ENCODE assay signal across 8 cellular contexts in the genomic region with DNA sequence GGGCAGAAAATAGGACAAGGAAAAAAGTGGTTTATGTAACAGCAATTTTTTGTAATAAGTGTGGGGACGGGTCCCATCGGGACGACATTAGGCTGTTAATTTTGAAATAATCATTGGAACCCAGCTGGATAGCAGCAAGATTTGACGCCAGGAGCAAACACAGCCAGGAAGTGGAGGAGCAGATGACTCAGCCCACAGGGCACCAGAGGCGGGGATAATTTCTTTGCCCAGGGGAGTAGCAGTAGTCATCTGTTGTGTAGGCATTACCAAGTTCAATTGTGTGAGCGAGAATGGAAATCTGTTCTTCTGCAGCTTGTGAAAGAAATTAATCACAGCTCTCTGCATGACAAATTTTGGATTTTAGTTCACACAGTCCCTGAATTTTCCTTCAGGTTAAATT. TPM values are rescaled to one million over a fixed set of nuclear protein-coding genes. Genes with fewer than 3 reads are reported as not detected.
DNase-seq lines count a peak whose midpoint lies in the region; ATAC-seq, FAIRE-seq and TF ChIP-seq lines count a peak whose summit lies in the region.

No MANE protein-coding gene starts in this region.

- H3K4me3 ChIP-seq in A549 (no peak overlapping the region), endothelial cell of umbilical vein (replicated peaks in 1 of 3; ENCODE audit: insufficient read depth in 1 of 3, low read depth in 1 of 3, low read length in 3 of 3) (no peak overlapping the region), mesodermal cell (ENCODE audit: extremely low read depth, insufficient read depth, low read length, poor library complexity, severe bottlenecking) (no peak overlapping the region), aorta (ENCODE audit: low read length in 2 of 2) (no peak overlapping the region), H7 (ENCODE audit: insufficient read depth, low read depth, low read length) (no peak overlapping the region)

- dilution Hi-C loops in endothelial cell of umbilical vein (cut with MboI; ENCODE audit: extremely low pct_ligation_motif_present, low sequenced_read_pairs), result no loop called here

- TF ChIP-seq POLR2A in A549 (IDR thresholded peaks at IDR 0.05; ENCODE audit: low read length), result no peak
- TF ChIP-seq POLR2A in endothelial cell of umbilical vein (IDR thresholded peaks at IDR 0.05; ENCODE audit: low read depth, low read length), result peak; percentile 20

- FAIRE-seq in A549 (lab: Jason Lieb, UNC) (peak; percentile 98), endothelial cell of umbilical vein (lab: Jason Lieb, UNC) (peak; percentile 99)

- no peaks in the 10 kb centered on the region for H3K36me3 ChIP-seq in endothelial cell of umbilical vein (ENCODE audit: control insufficient read depth in 2 of 2, extremely low read depth in 1 of 2, insufficient read depth in 2 of 2, low read length in 2 of 2)
- H3K36me3 ChIP-seq in mesodermal cell (ENCODE audit: control insufficient read depth, insufficient read depth, low read length), result no peaks in the 10 kb centered on the region
- H3K36me3 ChIP-seq in aorta (ENCODE audit: control insufficient read depth in 1 of 2, insufficient read depth in 2 of 2, low read length in 1 of 2), result no peaks in the 10 kb centered on the region
- no peaks in the 10 kb centered on the region for H3K36me3 ChIP-seq in H7 (replicated peaks; ENCODE audit: control insufficient read depth, insufficient read depth, low read length)

- CTCF ChIA-PET in A549 (lab: Yijun Ruan, JAX), result no interaction called here
- CTCF ChIA-PET in endothelial cell of umbilical vein (lab: Charles Lee), result interaction anchor here (0.9 to 1.6 kb wide), 9 partner anchors 13 to 53 kb away, joined by 3 to 16 read pairs (median 4); no protein-coding TSS in a partner anchor

- DNase-seq in A549 (ENCODE audit: low read depth in 1 of 2, low spot score in 1 of 2) (peak; percentile 86 to 95), H4 (ENCODE audit: low spot score) (peak; percentile 75), OCI-M1 (lab: John Stamatoyannopoulos, UW) (peak; percentile 12), endothelial cell of umbilical vein (ENCODE audit: low read depth, low spot score) (peak; percentile 94), aorta (peak; percentile 85 to 88), H7 (no peak)

- H3K4me1 ChIP-seq in A549 (peaks cover 39% of the 10 kb centered on the region), endothelial cell of umbilical vein (ENCODE audit: control insufficient read depth, extremely low read depth, insufficient read depth, low read length) (peaks cover 20% of the 10 kb centered on the region), mesodermal cell (ENCODE audit: control insufficient read depth, insufficient read depth, low read length, poor library complexity, severe bottlenecking) (peaks cover 20% of the 10 kb centered on the region), aorta (ENCODE audit: control insufficient read depth in 1 of 2, insufficient read depth in 2 of 2, low read length in 2 of 2) (no peaks in the 10 kb centered on the region)

- peaks cover 2% of the 10 kb centered on the region for H3K9me1 ChIP-seq in endothelial cell of umbilical vein (replicated peaks; ENCODE audit: control insufficient read depth, extremely low read depth, insufficient read depth, low read length)

- H3K27me3 ChIP-seq in endothelial cell of umbilical vein (ENCODE audit: control insufficient read depth in 2 of 2, insufficient read depth in 2 of 2, low read length in 2 of 2), result no peaks in the 10 kb centered on the region
- H3K27me3 ChIP-seq in aorta (ENCODE audit: control insufficient read depth in 1 of 2, insufficient read depth in 2 of 2, low read length in 1 of 2), result no peaks in the 10 kb centered on the region
- H3K27me3 ChIP-seq in H7 (ENCODE audit: control insufficient read depth, insufficient read depth, low read length), result no peaks in the 10 kb centered on the region

- H4K20me1 ChIP-seq in endothelial cell of umbilical vein (replicated peaks; ENCODE audit: control insufficient read depth, extremely low read depth, insufficient read depth, low read length), result no peaks in the 10 kb centered on the region

- no TSS peak for BruUV-seq in endothelial cell of umbilical vein (replicated peaks; lab: Mats Ljungman, UMichigan)

- H2AFZ ChIP-seq in endothelial cell of umbilical vein (ENCODE audit: low read depth, low read length), result no peak overlapping the region

- H3K27ac ChIP-seq in A549 (peak overlapping the region; percentile 78 to 84), endothelial cell of umbilical vein (ENCODE audit: insufficient read depth, low read depth, low read length) (peak overlapping the region; percentile 53), mesodermal cell (ENCODE audit: low read depth, low read length, severe bottlenecking) (peak overlapping the region; percentile 72), aorta (ENCODE audit: low read depth in 1 of 2, low read length in 2 of 2) (no peak overlapping the region)

- intact Hi-C loops in endothelial cell of umbilical vein (cut with micrococcal nuclease) (loop anchor here (1.0 to 2.0 kb wide), 2 partner anchors 23 to 37 kb away; a partner anchor contains a TSS), aorta (cut with DNase I) (no loop called here)

- H3K4me2 ChIP-seq in A549, result peak overlapping the region; percentile 72
- H3K4me2 ChIP-seq in endothelial cell of umbilical vein (ENCODE audit: insufficient read depth, low read length), result peak overlapping the region; percentile 35

- H3K9me3 ChIP-seq in A549, result no peaks in the 10 kb centered on the region
- no peaks in the 10 kb centered on the region for H3K9me3 ChIP-seq in endothelial cell of umbilical vein (replicated peaks; ENCODE audit: control insufficient read depth, insufficient read depth, low read length)
- no peaks in the 10 kb centered on the region for H3K9me3 ChIP-seq in mesodermal cell (ENCODE audit: control insufficient read depth, low read length)
- H3K9me3 ChIP-seq in aorta (ENCODE audit: control insufficient read depth, low read length), result no peaks in the 10 kb centered on the region

- H3K79me2 ChIP-seq in endothelial cell of umbilical vein (ENCODE audit: control insufficient read depth, insufficient read depth, low read length), result no peaks in the 10 kb centered on the region

- WGBS in A549 (ENCODE audit: missing lambda C conversion rate), result 1% methylated on average over 6 of the region's 6 CpGs
- 23 to 39% methylated on average over 5 to 6 of the region's 6 CpGs for WGBS in mesodermal cell (ENCODE audit: insufficient coverage in 2 of 2), 2 experiments
- 0 to 1% methylated on average over 6 of the region's 6 CpGs for WGBS in aorta, 2 donors

- TF ChIP-seq CTCF in A549 (IDR thresholded peaks at IDR 0.05) (no peak), endothelial cell of umbilical vein (IDR thresholded peaks at IDR 0.05; ENCODE audit: extremely low read depth in 1 of 2, insufficient read depth in 1 of 2, low read depth in 1 of 2, low read length in 2 of 2) (no peak)

- TF ChIP-seq RAD21 in A549 (conservative IDR thresholded peaks at IDR 0.05 in 1 of 2, IDR thresholded peaks at IDR 0.05 in 1 of 2), result peak in 1 of 2 experiments; percentile 9; a peak in 1 of 5 replicates

- ATAC-seq in A549 (peak; percentile 98), aorta (ENCODE audit: low FRiP score) (peak; percentile 91), GM19351 (IDR thresholded peaks at IDR 0.05; ENCODE audit: unreplicated experiment) (no peak)

- H3K9ac ChIP-seq in endothelial cell of umbilical vein (replicated peaks; ENCODE audit: extremely low read depth, insufficient read depth, low read length), result peak overlapping the region; percentile 15

- POLR2A ChIA-PET in A549 (lab: Yijun Ruan, JAX), result interaction anchor here (0.7 to 1.3 kb wide), 2 partner anchors 22 to 149 kb away, joined by 3 to 6 read pairs; a partner anchor contains a TSS
- POLR2A ChIA-PET in endothelial cell of umbilical vein (lab: Charles Lee), result no interaction called here

- peak in 1 of 2 experiments; percentile 37; a peak in 1 of 5 replicates for TF ChIP-seq EP300 in A549 (IDR thresholded peaks at IDR 0.05)

TF ChIP-seq in A549, 52 proteins besides CTCF, POLR2A, EP300 and RAD21 (continues in another document):
- TF ChIP-seq MYC (IDR thresholded peaks at IDR 0.05; ENCODE audit: borderline replicate concordance, low read length) (no peak), JUNB (IDR thresholded peaks at IDR 0.05) (peak; percentile 63)

TF ChIP-seq in endothelial cell of umbilical vein, 7 proteins besides CTCF, POLR2A, EP300 and RAD21 (continues in another document):
- TF ChIP-seq JUN (IDR thresholded peaks at IDR 0.05; ENCODE audit: borderline replicate concordance, insufficient read depth, insufficient read length, low read depth) (peak; percentile 91), POLR2AphosphoS5 (IDR thresholded peaks at IDR 0.05; ENCODE audit: insufficient read depth, low read depth, low read length) (peak; percentile 42), EZH2 (IDR thresholded peaks at IDR 0.05; ENCODE audit: borderline replicate concordance, low read depth, low read length, severe bottlenecking) (no peak), MYC (IDR thresholded peaks at IDR 0.05; ENCODE audit: low read depth, low read length) (no peak), FOS (IDR thresholded peaks at IDR 0.05; ENCODE audit: borderline replicate concordance, insufficient read depth, low read length) (peak; percentile 94)
- TF ChIP-seq, protein P1, sequence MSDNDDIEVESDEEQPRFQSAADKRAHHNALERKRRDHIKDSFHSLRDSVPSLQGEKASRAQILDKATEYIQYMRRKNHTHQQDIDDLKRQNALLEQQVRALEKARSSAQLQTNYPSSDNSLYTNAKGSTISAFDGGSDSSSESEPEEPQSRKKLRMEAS (IDR thresholded peaks at IDR 0.05; ENCODE audit: insufficient read depth, insufficient read length), result no peak

RNA-seq across cellular contexts. Expression of a gene that starts 22.6 kb away (rescaled TPM):
- polyA plus RNA-seq in A549 (2011; rRNA removed), result 34.7 and 36.3 TPM in 2 replicates
- polyA plus RNA-seq in A549 (2012; cell fraction: cytosol; rRNA removed), result 14.1 and 15.0 TPM in 2 replicates
- polyA plus RNA-seq in A549 (2012; cell fraction: nucleus; rRNA removed), result 13.0 and 15.5 TPM in 2 replicates
- 22.4 to 23.3 TPM (median 22.7 TPM) in 3 replicates for polyA plus RNA-seq in A549 (2017; fragmentation: RNase III; extraction: RNeasy Plus Mini Kit Qiagen cat#74134 plus additional on column Dnase treatment)
- 102 and 124 TPM in 2 replicates for polyA minus RNA-seq in A549 (2011; rRNA and poly(A)+ RNA removed)
- total RNA-seq in H4 (2014; rRNA removed; shearing (Covaris generic)), result 13.7 and 18.5 TPM in 2 replicates
- 98.5 and 119 TPM in 2 replicates for total RNA-seq in endothelial cell of umbilical vein
- polyA plus RNA-seq in endothelial cell of umbilical vein, result 18.0 and 22.6 TPM in 2 replicates
- 26.4 and 28.1 TPM in 2 replicates for polyA plus RNA-seq in endothelial cell of umbilical vein (2011; cell fraction: cytosol; rRNA removed)
- polyA plus RNA-seq in endothelial cell of umbilical vein (2011; cell fraction: nucleus; rRNA removed), result 78.0 and 79.9 TPM in 2 replicates
- 44.9 and 47.0 TPM in 2 replicates for polyA plus RNA-seq in endothelial cell of umbilical vein (2012)
- polyA minus RNA-seq in endothelial cell of umbilical vein, result 121 and 149 TPM in 2 replicates
- 9.7 TPM for polyA minus RNA-seq in endothelial cell of umbilical vein (2011; cell fraction: cytosol; rRNA and poly(A)+ RNA removed)
- 186 and 192 TPM in 2 replicates for polyA minus RNA-seq in endothelial cell of umbilical vein (2011; cell fraction: nucleus; rRNA and poly(A)+ RNA removed)
- 39.8 TPM for polyA plus RNA-seq in mesodermal cell (2013, experiment 1 of 2)
- 32.0 TPM for polyA plus RNA-seq in mesodermal cell (2013, experiment 2 of 2)
- 100 to 1,000 TPM in 1 of 2 donors, 10 to 100 TPM in 1; 67.0 to 128 TPM for total RNA-seq in aorta
- polyA plus RNA-seq in aorta, result 10 to 100 TPM; 17.0 to 24.7 TPM
- 2.6 and 2.7 TPM in 2 replicates for total RNA-seq in H7 (2014; rRNA removed; shearing (Covaris generic))

Comparison
In these comparisons a context has a peak if more than half of its experiments do, and no peak if none do; other contexts are left out.
1. H3K27ac ChIP-seq: peak in A549 (2 of 2), endothelial cell of umbilical vein (single experiment) and mesodermal cell (single experiment); none in aorta (0 of 2).